In the genomic region with DNA sequence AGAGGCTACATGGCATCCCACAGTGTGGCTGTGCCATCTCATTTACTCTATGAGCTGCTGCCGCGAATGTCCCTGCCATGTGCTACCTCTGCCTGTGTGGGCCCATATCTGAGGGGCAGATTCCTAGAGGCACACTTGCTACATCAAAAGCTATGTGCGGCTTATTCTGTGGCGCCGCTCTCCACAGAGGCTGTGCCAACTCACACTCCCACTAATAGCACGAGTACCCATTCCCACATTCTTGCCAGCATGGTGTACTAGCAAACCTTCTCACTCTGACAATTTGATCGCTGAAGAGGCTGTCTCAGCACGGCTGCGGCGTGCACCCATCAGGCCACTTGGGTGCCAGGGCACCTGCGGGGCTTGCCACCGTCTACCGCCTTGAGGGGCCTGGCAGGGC, we compare ENCODE assay signal across 28 cellular contexts. TPM values are rescaled to one million over a fixed set of nuclear protein-coding genes. Genes with fewer than 3 reads are reported as not detected.
DNase-seq lines count a peak whose midpoint lies in the region; ATAC-seq, FAIRE-seq and TF ChIP-seq lines count a peak whose summit lies in the region.
"Had no signal": no experiment of that assay in that cellular context is flagged by ENCODE, and none has a peak within 500 bp of the region (broad histone marks: within the 10 kb centered on the region; RNA-seq: fewer than 3 reads in every experiment).

No MANE protein-coding gene starts in this region.

- H3K27me3 ChIP-seq in lower lobe of right lung (ENCODE audit: low read depth): no peaks in the 10 kb centered on the region
- H3K27me3 ChIP-seq: BLaER1 treated with 17β-estradiol and CSF1 and Interleukin-3, amounts not matched to agents 10 nM and 100 nM had no signal

- no peak overlapping the region for H3K4me3 Mint-ChIP-seq in activated T-helper 17 cell treated with anti-CD3 and anti-CD28 coated beads, Interleukin-2, amount 50 U/mL, for 72 hours
- H3K4me3 Mint-ChIP-seq: CD4-positive, alpha-beta T cell; HFFc6; IgD-negative memory B cell had no signal

- no peak overlapping the region for H3K4me3 ChIP-seq in lower lobe of right lung
- H3K4me3 ChIP-seq: BLaER1 treated with 17β-estradiol and CSF1 and Interleukin-3, amounts not matched to agents 10 nM and 100 nM; GM12878; HAP-1 had no signal

- H3K27me3 Mint-ChIP-seq in activated T-helper 17 cell treated with anti-CD3 and anti-CD28 coated beads, Interleukin-2, amount 50 U/mL, for 72 hours: no peaks in the 10 kb centered on the region
- H3K27me3 Mint-ChIP-seq: CD4-positive, alpha-beta T cell; IgD-negative memory B cell had no signal

- peaks cover 6% of the 10 kb centered on the region for H3K36me3 Mint-ChIP-seq in activated T-helper 17 cell treated with anti-CD3 and anti-CD28 coated beads, Interleukin-2, amount 50 U/mL, for 72 hours (ENCODE audit: low read depth)

- peaks cover 9% of the 10 kb centered on the region for H3K9me3 Mint-ChIP-seq in activated T-helper 17 cell treated with anti-CD3 and anti-CD28 coated beads, Interleukin-2, amount 50 U/mL, for 72 hours

- H3K4me1 Mint-ChIP-seq in activated T-helper 17 cell treated with anti-CD3 and anti-CD28 coated beads, Interleukin-2, amount 50 U/mL, for 72 hours: peaks cover 23% of the 10 kb centered on the region

- no peaks in the 10 kb centered on the region for H3K36me3 ChIP-seq in lower lobe of right lung
- H3K36me3 ChIP-seq: HAP-1 had no signal

- H3K4me1 ChIP-seq in lower lobe of right lung: no peaks in the 10 kb centered on the region
- H3K4me1 ChIP-seq: HAP-1 had no signal

- FAIRE-seq in GM12891 (lab: Jason Lieb, UNC): no peak
- FAIRE-seq: D721Med, GM12878 had no signal

- no peak for ATAC-seq in activated T-helper 17 cell treated with anti-CD3 and anti-CD28 coated beads, Interleukin-2, amount 50 U/mL, for 72 hours (replicated peaks)
- peak; percentile 58 for ATAC-seq in lower lobe of right lung
- ATAC-seq: GM12878, PC-3 had no signal

- peak overlapping the region; percentile 40 for H3K27ac Mint-ChIP-seq in activated T-helper 17 cell treated with anti-CD3 and anti-CD28 coated beads, Interleukin-2, amount 50 U/mL, for 72 hours
- H3K27ac Mint-ChIP-seq: CD4-positive, alpha-beta T cell; HFFc6; IgD-negative memory B cell had no signal

- DNase-seq in NCI-H345 treated with DMSO at 0.1 percent for 48 hours (lab: John Stamatoyannopoulos, UW; ENCODE audit: unreplicated experiment) (peak; percentile 19), NCI-H345 (lab: John Stamatoyannopoulos, UW) (no peak), lower lobe of right lung (no peak), superior temporal gyrus (ENCODE audit: extremely low spot score) (peak; percentile 35), GM12891 (ENCODE audit: insufficient read length, low spot score) (no peak), mucosa of gallbladder (ENCODE audit: low spot score) (no peak)
- no peak for DNase-seq in activated CD8-positive, alpha-beta memory T cell treated with anti-CD3 and anti-CD28 coated beads, Interleukin-2, amount 50 U/mL, for 48 hours
- DNase-seq: CD4-positive, alpha-beta T cell; EL; GDM1; GOT3; HFFc6; MM.1S; NCI-H1417 treated with DMSO at 0.1 percent for 48 hours; NCI-H187; NCI-H2107; NCI-H510A treated with DMSO at 0.1 percent for 48 hours; NK-92 treated with Interleukin-12 subunit alpha and Interleukin-12 subunit beta, amount 100 ng/mL, for 24 hours; PC-3; SK-N-SH; SW 1271 had no signal

- H3K27ac ChIP-seq in lower lobe of right lung: no peak overlapping the region
- H3K27ac ChIP-seq: BLaER1 treated with 17β-estradiol and CSF1 and Interleukin-3, amounts not matched to agents 10 nM and 100 nM; KMS-11 had no signal

- H3K9me3 ChIP-seq in lower lobe of right lung: no peaks in the 10 kb centered on the region
- H3K9me3 ChIP-seq: SK-N-SH had no signal

- TF ChIP-seq CTCF in lower lobe of right lung (IDR thresholded peaks at IDR 0.05): no peak

- TF ChIP-seq POLR2A in GM12891 (IDR thresholded peaks at IDR 0.05; ENCODE audit: low read depth, low read length): no peak

- intact Hi-C loops in lower lobe of right lung (cut with DNase I): no loop called here

TF ChIP-seq in GM12891, 5 proteins besides CTCF, POLR2A, EP300 and RAD21:
- TF ChIP-seq PAX5 (IDR thresholded peaks at IDR 0.05; ENCODE audit: insufficient read depth, low read length, severe bottlenecking) (no peak), SPI1 (IDR thresholded peaks at IDR 0.05; ENCODE audit: low read depth, low read length) (no peak), POLR2AphosphoS5 (IDR thresholded peaks at IDR 0.05; ENCODE audit: low read depth, low read length) (no peak), POU2F2 (IDR thresholded peaks at IDR 0.05; ENCODE audit: low read depth, low read length) (no peak)
TF ChIP-seq in GM12891: peak in this region for 0.

RNA-seq across cellular contexts. Expression of a gene that starts 31.2 kb away (rescaled TPM):
- total RNA-seq in activated T-helper 17 cell treated with anti-CD3 and anti-CD28 coated beads, Interleukin-2, amount 50 U/mL, for 72 hours: 1 to 10 TPM in 1 of 2 donors, not detected in 1; 2.8 TPM
- 7.3 TPM for total RNA-seq in lower lobe of right lung
- polyA plus RNA-seq in GM12891 (2012; ENCODE audit: low read depth, missing spikeins): 1.4 TPM
- 4.7 TPM for total RNA-seq in mucosa of gallbladder
- polyA plus RNA-seq: IgD-negative memory B cell had no signal

RNA-seq across cellular contexts. Expression of a gene that starts 31.4 kb away (rescaled TPM):
- 10 to 100 TPM; 13.6 to 39.0 TPM for total RNA-seq in activated T-helper 17 cell treated with anti-CD3 and anti-CD28 coated beads, Interleukin-2, amount 50 U/mL, for 72 hours
- total RNA-seq in lower lobe of right lung: 42.4 TPM
- polyA plus RNA-seq in GM12891 (2012; ENCODE audit: low read depth, missing spikeins): 5.5 TPM
- total RNA-seq in mucosa of gallbladder: 25.3 TPM

RNA-seq across cellular contexts. Expression of a gene that starts 35.5 kb away (rescaled TPM):
- 10 to 100 TPM in 1 of 2 donors, 1 to 10 TPM in 1; 5.5 to 12.8 TPM for total RNA-seq in activated T-helper 17 cell treated with anti-CD3 and anti-CD28 coated beads, Interleukin-2, amount 50 U/mL, for 72 hours
- total RNA-seq in lower lobe of right lung (23.7 TPM), mucosa of gallbladder (10.2 TPM)
- polyA plus RNA-seq in GM12891 (2012; ENCODE audit: low read depth, missing spikeins): 1.6 TPM
- polyA plus RNA-seq: IgD-negative memory B cell had no signal

Comparison
In these comparisons a context has a peak if more than half of its experiments do, and no peak if none do; other contexts are left out.
1. DNase-seq: peak in NCI-H345 treated with DMSO at 0.1 percent for 48 hours (single experiment) and superior temporal gyrus (single experiment); none in NCI-H345 (single experiment), lower lobe of right lung (single experiment), GM12891 (single experiment), activated CD8-positive, alpha-beta memory T cell treated with anti-CD3 and anti-CD28 coated beads, Interleukin-2, amount 50 U/mL, for 48 hours (single experiment) and mucosa of gallbladder (single experiment).